11 cellular contexts compared by ENCODE assay signal in the genomic region with DNA sequence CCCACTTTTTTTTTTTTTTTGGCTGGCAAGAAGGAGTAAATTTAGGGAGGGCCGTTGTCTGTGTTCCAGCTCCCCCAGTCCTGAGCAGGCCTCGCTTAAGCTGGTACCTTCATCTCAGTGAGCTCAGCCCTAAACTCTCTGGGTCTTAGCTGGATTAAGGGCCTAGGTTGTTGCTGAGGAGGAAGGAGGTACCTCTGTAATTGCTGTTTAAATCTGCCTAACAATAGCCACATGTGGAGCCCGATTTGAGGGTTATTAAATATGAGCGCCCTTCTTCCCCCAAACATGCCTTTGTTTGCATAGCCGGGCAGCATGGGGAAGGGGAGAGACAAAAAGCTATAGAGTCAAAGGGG.
"Had no signal": no experiment of that assay in that cellular context is flagged by ENCODE, and none has a peak within 500 bp of the region (broad histone marks: within the 10 kb centered on the region; RNA-seq: fewer than 3 reads in every experiment).

No MANE protein-coding gene starts in this region.

- DNase-seq: activated naive CD4-positive, alpha-beta T cell treated with anti-CD3 and anti-CD28 coated beads, Interleukin-2, amount 10 ng/mL, durations not matched to agents 7 days and 5 days; activated T-cell treated with anti-CD3 and anti-CD28 coated beads, Interleukin-2, amount 50 U/mL, for 1 hour; left colon; naive thymus-derived CD4-positive, alpha-beta T cell; stimulated activated CD4-positive, alpha-beta T cell treated with anti-CD3 and anti-CD28 coated beads, Interleukin-2, amount 100 ng/mL, for 48 hours; thyroid gland had no signal

- H3K9me3 ChIP-seq: right atrium auricular region, thyroid gland, vagina had no signal

- H3K36me3 Mint-ChIP-seq: activated naive CD4-positive, alpha-beta T cell treated with anti-CD3 and anti-CD28 coated beads, Interleukin-2, amount 10 ng/mL, durations not matched to agents 7 days and 5 days; naive thymus-derived CD4-positive, alpha-beta T cell; stimulated activated memory B cell treated with anti-CD40 and anti-IgM and Interleukin-4, amounts not matched to agents 10 μg/mL and 1 μg/mL and 100 μg/mL, for 72 hours had no signal

- H3K36me3 ChIP-seq: right atrium auricular region, thyroid gland, vagina had no signal

- H3K4me1 Mint-ChIP-seq: activated naive CD4-positive, alpha-beta T cell treated with anti-CD3 and anti-CD28 coated beads, Interleukin-2, amount 10 ng/mL, durations not matched to agents 7 days and 5 days; stimulated activated memory B cell treated with anti-CD40 and anti-IgM and Interleukin-4, amounts not matched to agents 10 μg/mL and 1 μg/mL and 100 μg/mL, for 72 hours had no signal

- H3K27ac Mint-ChIP-seq: activated naive CD4-positive, alpha-beta T cell treated with anti-CD3 and anti-CD28 coated beads, Interleukin-2, amount 10 ng/mL, durations not matched to agents 7 days and 5 days; activated T-helper 2 cell treated with anti-CD3 and anti-CD28 coated beads, Interferon-gamma antibody, Interleukin-2, Interleukin-4, amounts not matched to agents 10 μg/mL and 5 μg/mL and 100 μg/mL, durations not matched to agents 14 hours and 24 hours and 36 hours; naive thymus-derived CD4-positive, alpha-beta T cell; stimulated activated memory B cell treated with anti-CD40 and anti-IgM and Interleukin-4, amounts not matched to agents 10 μg/mL and 1 μg/mL and 100 μg/mL, for 72 hours; T-helper 2 cell treated with Interferon-gamma antibody and Interleukin-4, amounts not matched to agents 5 μg/mL and 100 μg/mL, for 36 hours had no signal

- ATAC-seq: left colon; naive thymus-derived CD4-positive, alpha-beta T cell; stimulated activated memory B cell treated with anti-CD40 and anti-IgM and Interleukin-4, amounts not matched to agents 10 μg/mL and 1 μg/mL and 100 μg/mL, for 72 hours had no signal

- H3K27me3 ChIP-seq: right atrium auricular region, thyroid gland, vagina had no signal

- H3K4me3 Mint-ChIP-seq: activated naive CD4-positive, alpha-beta T cell treated with anti-CD3 and anti-CD28 coated beads, Interleukin-2, amount 10 ng/mL, durations not matched to agents 7 days and 5 days; naive thymus-derived CD4-positive, alpha-beta T cell; stimulated activated memory B cell treated with anti-CD40 and anti-IgM and Interleukin-4, amounts not matched to agents 10 μg/mL and 1 μg/mL and 100 μg/mL, for 72 hours; T-helper 2 cell treated with Interferon-gamma antibody and Interleukin-4, amounts not matched to agents 5 μg/mL and 100 μg/mL, for 36 hours had no signal

- H3K27ac ChIP-seq: right atrium auricular region, thyroid gland, vagina had no signal

- H3K9me3 Mint-ChIP-seq: activated naive CD4-positive, alpha-beta T cell treated with anti-CD3 and anti-CD28 coated beads, Interleukin-2, amount 10 ng/mL, durations not matched to agents 7 days and 5 days; activated T-helper 2 cell treated with anti-CD3 and anti-CD28 coated beads, Interferon-gamma antibody, Interleukin-2, Interleukin-4, amounts not matched to agents 10 μg/mL and 5 μg/mL and 100 μg/mL, durations not matched to agents 14 hours and 24 hours and 36 hours; naive thymus-derived CD4-positive, alpha-beta T cell; stimulated activated memory B cell treated with anti-CD40 and anti-IgM and Interleukin-4, amounts not matched to agents 10 μg/mL and 1 μg/mL and 100 μg/mL, for 72 hours; T-helper 2 cell treated with Interferon-gamma antibody and Interleukin-4, amounts not matched to agents 5 μg/mL and 100 μg/mL, for 36 hours had no signal

- H3K4me3 ChIP-seq: right atrium auricular region, thyroid gland, vagina had no signal

- H3K4me1 ChIP-seq: right atrium auricular region, thyroid gland had no signal
